In genomic region chr2:42116195-42117181, GRCh38 we compare ENCODE assay signal across 1 cellular context.
TF ChIP-seq lines count a peak whose summit lies in the region.

No MANE protein-coding gene starts in this region.

TF ChIP-seq in HepG2, 621 proteins besides CTCF, POLR2A, EP300 and RAD21 (continued from another document and continues in another):
- TF ChIP-seq, protein P1, sequence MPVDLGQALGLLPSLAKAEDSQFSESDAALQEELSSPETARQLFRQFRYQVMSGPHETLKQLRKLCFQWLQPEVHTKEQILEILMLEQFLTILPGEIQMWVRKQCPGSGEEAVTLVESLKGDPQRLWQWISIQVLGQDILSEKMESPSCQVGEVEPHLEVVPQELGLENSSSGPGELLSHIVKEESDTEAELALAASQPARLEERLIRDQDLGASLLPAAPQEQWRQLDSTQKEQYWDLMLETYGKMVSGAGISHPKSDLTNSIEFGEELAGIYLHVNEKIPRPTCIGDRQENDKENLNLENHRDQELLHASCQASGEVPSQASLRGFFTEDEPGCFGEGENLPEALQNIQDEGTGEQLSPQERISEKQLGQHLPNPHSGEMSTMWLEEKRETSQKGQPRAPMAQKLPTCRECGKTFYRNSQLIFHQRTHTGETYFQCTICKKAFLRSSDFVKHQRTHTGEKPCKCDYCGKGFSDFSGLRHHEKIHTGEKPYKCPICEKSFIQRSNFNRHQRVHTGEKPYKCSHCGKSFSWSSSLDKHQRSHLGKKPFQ (CRISPR knock-in tag; IDR thresholded peaks at IDR 0.05; ENCODE audit: insufficient replicate concordance) = no peak
- TF ChIP-seq ZNF513 (CRISPR knock-in tag; conservative IDR thresholded peaks at IDR 0.05) (no peak), ZNF329 (CRISPR knock-in tag; IDR thresholded peaks at IDR 0.05; ENCODE audit: low read depth) (no peak), RELA (CRISPR knock-in tag; IDR thresholded peaks at IDR 0.05) (no peak), E2F1 (CRISPR knock-in tag; IDR thresholded peaks at IDR 0.05) (no peak), ETS1 (CRISPR knock-in tag; IDR thresholded peaks at IDR 0.05) (no peak), SIN3A (IDR thresholded peaks at IDR 0.05; ENCODE audit: borderline replicate concordance, low read depth, low read length) (no peak), TOE1 (CRISPR knock-in tag; IDR thresholded peaks at IDR 0.05) (no peak; the same call in 1 of the 2 replicates), KDM4B (CRISPR knock-in tag; IDR thresholded peaks at IDR 0.05) (no peak), U2AF2 (IDR thresholded peaks at IDR 0.05; ENCODE audit: low read depth, low read length) (no peak), ZNF354B (CRISPR knock-in tag; IDR thresholded peaks at IDR 0.05) (no peak), ZFY (CRISPR knock-in tag; IDR thresholded peaks at IDR 0.05) (0 out of 2 replicates have a peak, but pooled peaks have one; percentile 26), ZNF501 (CRISPR knock-in tag; IDR thresholded peaks at IDR 0.05) (no peak), ZNF280B (CRISPR knock-in tag; IDR thresholded peaks at IDR 0.05; ENCODE audit: borderline replicate concordance) (no peak), CC2D1A (CRISPR knock-in tag; IDR thresholded peaks at IDR 0.05) (no peak; the same call in 1 of the 2 replicates), GATA4 (IDR thresholded peaks at IDR 0.05; ENCODE audit: borderline replicate concordance, low read depth) (peak; percentile 96), TAF15 (IDR thresholded peaks at IDR 0.05; ENCODE audit: low read depth, low read length, poor library complexity, severe bottlenecking) (no peak), ZNF572 (CRISPR knock-in tag; IDR thresholded peaks at IDR 0.05) (no peak), ZZZ3 (CRISPR knock-in tag; IDR thresholded peaks at IDR 0.05; ENCODE audit: borderline replicate concordance) (no peak), MATR3 (CRISPR knock-in tag; IDR thresholded peaks at IDR 0.05) (no peak), ZMAT5 (CRISPR knock-in tag; IDR thresholded peaks at IDR 0.05; ENCODE audit: borderline replicate concordance, low read depth) (no peak), MED13 (CRISPR knock-in tag; IDR thresholded peaks at IDR 0.05) (peak; percentile 90), RARA (CRISPR knock-in tag; IDR thresholded peaks at IDR 0.05) (peak; percentile 90), ZNF768 (CRISPR knock-in tag; IDR thresholded peaks at IDR 0.05) (no peak), NPAS2 (CRISPR knock-in tag; IDR thresholded peaks at IDR 0.05; ENCODE audit: borderline replicate concordance) (no peak), E2F2 (CRISPR knock-in tag; IDR thresholded peaks at IDR 0.05; ENCODE audit: borderline replicate concordance) (no peak), ISL2 (CRISPR knock-in tag; IDR thresholded peaks at IDR 0.05) (peak; percentile 97), RFXANK (CRISPR knock-in tag; IDR thresholded peaks at IDR 0.05) (no peak), ZNF639 (CRISPR knock-in tag; conservative IDR thresholded peaks at IDR 0.05) (no peak), CHD4 (IDR thresholded peaks at IDR 0.05; ENCODE audit: borderline replicate concordance, low read length) (no peak), PHF8 (CRISPR knock-in tag; IDR thresholded peaks at IDR 0.05) (0 out of 2 replicates have a peak, but pooled peaks have one; percentile 10), SIX1 (CRISPR knock-in tag; IDR thresholded peaks at IDR 0.05; ENCODE audit: borderline replicate concordance) (peak; percentile 89; the same call in 1 of the 2 replicates), ZNF589 (CRISPR knock-in tag; conservative IDR thresholded peaks at IDR 0.05) (no peak), ZNF670 (CRISPR knock-in tag; IDR thresholded peaks at IDR 0.05; ENCODE audit: borderline replicate concordance) (peak; percentile 49; the same call in 1 of the 2 replicates), KLF11 (CRISPR knock-in tag; IDR thresholded peaks at IDR 0.05) (no peak), CBFB (CRISPR knock-in tag; IDR thresholded peaks at IDR 0.05) (peak; percentile 59; the same call in 1 of the 2 replicates)
- TF ChIP-seq, protein P2, sequence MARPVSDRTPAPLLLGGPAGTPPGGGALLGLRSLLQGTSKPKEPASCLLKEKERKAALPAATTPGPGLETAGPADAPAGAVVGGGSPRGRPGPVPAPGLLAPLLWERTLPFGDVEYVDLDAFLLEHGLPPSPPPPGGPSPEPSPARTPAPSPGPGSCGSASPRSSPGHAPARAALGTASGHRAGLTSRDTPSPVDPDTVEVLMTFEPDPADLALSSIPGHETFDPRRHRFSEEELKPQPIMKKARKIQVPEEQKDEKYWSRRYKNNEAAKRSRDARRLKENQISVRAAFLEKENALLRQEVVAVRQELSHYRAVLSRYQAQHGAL (CRISPR knock-in tag; IDR thresholded peaks at IDR 0.05; ENCODE audit: not compliant biosample characterization) = no peak
- TF ChIP-seq, protein P3, sequence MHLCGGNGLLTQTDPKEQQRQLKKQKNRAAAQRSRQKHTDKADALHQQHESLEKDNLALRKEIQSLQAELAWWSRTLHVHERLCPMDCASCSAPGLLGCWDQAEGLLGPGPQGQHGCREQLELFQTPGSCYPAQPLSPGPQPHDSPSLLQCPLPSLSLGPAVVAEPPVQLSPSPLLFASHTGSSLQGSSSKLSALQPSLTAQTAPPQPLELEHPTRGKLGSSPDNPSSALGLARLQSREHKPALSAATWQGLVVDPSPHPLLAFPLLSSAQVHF (CRISPR knock-in tag; IDR thresholded peaks at IDR 0.05) = no peak
- TF ChIP-seq, protein P4, sequence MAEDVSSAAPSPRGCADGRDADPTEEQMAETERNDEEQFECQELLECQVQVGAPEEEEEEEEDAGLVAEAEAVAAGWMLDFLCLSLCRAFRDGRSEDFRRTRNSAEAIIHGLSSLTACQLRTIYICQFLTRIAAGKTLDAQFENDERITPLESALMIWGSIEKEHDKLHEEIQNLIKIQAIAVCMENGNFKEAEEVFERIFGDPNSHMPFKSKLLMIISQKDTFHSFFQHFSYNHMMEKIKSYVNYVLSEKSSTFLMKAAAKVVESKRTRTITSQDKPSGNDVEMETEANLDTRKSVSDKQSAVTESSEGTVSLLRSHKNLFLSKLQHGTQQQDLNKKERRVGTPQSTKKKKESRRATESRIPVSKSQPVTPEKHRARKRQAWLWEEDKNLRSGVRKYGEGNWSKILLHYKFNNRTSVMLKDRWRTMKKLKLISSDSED (CRISPR knock-in tag; IDR thresholded peaks at IDR 0.05) = no peak
- TF ChIP-seq, protein P5, sequence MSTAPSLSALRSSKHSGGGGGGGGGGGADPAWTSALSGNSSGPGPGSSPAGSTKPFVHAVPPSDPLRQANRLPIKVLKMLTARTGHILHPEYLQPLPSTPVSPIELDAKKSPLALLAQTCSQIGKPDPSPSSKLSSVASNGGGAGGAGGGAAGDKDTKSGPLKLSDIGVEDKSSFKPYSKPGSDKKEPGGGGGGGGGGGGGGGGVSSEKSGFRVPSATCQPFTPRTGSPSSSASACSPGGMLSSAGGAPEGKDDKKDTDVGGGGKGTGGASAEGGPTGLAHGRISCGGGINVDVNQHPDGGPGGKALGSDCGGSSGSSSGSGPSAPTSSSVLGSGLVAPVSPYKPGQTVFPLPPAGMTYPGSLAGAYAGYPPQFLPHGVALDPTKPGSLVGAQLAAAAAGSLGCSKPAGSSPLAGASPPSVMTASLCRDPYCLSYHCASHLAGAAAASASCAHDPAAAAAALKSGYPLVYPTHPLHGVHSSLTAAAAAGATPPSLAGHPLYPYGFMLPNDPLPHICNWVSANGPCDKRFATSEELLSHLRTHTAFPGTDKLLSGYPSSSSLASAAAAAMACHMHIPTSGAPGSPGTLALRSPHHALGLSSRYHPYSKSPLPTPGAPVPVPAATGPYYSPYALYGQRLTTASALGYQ (CRISPR knock-in tag; IDR thresholded peaks at IDR 0.05) = peak; percentile 94
- TF ChIP-seq, protein P6, sequence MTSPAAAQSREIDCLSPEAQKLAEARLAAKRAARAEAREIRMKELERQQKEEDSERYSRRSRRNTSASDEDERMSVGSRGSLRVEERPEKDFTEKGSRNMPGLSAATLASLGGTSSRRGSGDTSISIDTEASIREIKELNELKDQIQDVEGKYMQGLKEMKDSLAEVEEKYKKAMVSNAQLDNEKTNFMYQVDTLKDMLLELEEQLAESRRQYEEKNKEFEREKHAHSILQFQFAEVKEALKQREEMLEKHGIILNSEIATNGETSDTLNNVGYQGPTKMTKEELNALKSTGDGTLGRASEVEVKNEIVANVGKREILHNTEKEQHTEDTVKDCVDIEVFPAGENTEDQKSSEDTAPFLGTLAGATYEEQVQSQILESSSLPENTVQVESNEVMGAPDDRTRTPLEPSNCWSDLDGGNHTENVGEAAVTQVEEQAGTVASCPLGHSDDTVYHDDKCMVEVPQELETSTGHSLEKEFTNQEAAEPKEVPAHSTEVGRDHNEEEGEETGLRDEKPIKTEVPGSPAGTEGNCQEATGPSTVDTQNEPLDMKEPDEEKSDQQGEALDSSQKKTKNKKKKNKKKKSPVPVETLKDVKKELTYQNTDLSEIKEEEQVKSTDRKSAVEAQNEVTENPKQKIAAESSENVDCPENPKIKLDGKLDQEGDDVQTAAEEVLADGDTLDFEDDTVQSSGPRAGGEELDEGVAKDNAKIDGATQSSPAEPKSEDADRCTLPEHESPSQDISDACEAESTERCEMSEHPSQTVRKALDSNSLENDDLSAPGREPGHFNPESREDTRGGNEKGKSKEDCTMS (CRISPR knock-in tag; conservative IDR thresholded peaks at IDR 0.05) = no peak
- TF ChIP-seq, protein P7, sequence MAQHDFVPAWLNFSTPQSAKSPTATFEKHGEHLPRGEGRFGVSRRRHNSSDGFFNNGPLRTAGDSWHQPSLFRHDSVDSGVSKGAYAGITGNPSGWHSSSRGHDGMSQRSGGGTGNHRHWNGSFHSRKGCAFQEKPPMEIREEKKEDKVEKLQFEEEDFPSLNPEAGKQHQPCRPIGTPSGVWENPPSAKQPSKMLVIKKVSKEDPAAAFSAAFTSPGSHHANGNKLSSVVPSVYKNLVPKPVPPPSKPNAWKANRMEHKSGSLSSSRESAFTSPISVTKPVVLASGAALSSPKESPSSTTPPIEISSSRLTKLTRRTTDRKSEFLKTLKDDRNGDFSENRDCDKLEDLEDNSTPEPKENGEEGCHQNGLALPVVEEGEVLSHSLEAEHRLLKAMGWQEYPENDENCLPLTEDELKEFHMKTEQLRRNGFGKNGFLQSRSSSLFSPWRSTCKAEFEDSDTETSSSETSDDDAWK (CRISPR knock-in tag; IDR thresholded peaks at IDR 0.05) = no peak
